Comparison of ENCODE assay signal across 13 cellular contexts in genomic region chr22:43829904-43830851, GRCh38. TPM values are rescaled to one million over a fixed set of nuclear protein-coding genes. Genes with fewer than 3 reads are reported as not detected.
DNase-seq lines count a peak whose midpoint lies in the region; ATAC-seq and TF ChIP-seq lines count a peak whose summit lies in the region.
"Had no signal": no experiment of that assay in that cellular context is flagged by ENCODE, and none has a peak within 500 bp of the region (broad histone marks: within the 10 kb centered on the region; RNA-seq: fewer than 3 reads in every experiment).

No MANE protein-coding gene starts in this region.

- H3K4me1 ChIP-seq in thyroid gland = peaks cover 0 to 12% of the 10 kb centered on the region in 2 donors
- no peaks in the 10 kb centered on the region for H3K4me1 ChIP-seq in mucosa of descending colon (ENCODE audit: low read depth)

- no peaks in the 10 kb centered on the region for H3K9me3 Mint-ChIP-seq in chondrocyte (ENCODE audit: low read depth)
- H3K9me3 Mint-ChIP-seq: HFFc6 had no signal

- no peaks in the 10 kb centered on the region for H3K27me3 ChIP-seq in thyroid gland
- H3K27me3 ChIP-seq in WERI-Rb-1 (ENCODE audit: insufficient read depth, low read depth, severe bottlenecking) = no peaks in the 10 kb centered on the region

- no peaks in the 10 kb centered on the region for H3K36me3 Mint-ChIP-seq in chondrocyte (ENCODE audit: low read depth)
- H3K36me3 Mint-ChIP-seq: activated naive CD8-positive, alpha-beta T cell had no signal

- ATAC-seq in mucosa of descending colon (no peak), HG03439 (IDR thresholded peaks at IDR 0.05; ENCODE audit: unreplicated experiment) (no peak)
- ATAC-seq: esophagus mucosa had no signal

- H3K27ac ChIP-seq in thyroid gland (no peak overlapping the region), WERI-Rb-1 (no peak overlapping the region)
- H3K27ac ChIP-seq: HL-60 had no signal

- WGBS in thyroid gland, 2 donors = 45 to 51% methylated on average over 22 to 23 of the region's 33 CpGs

- no peak for TF ChIP-seq POLR2A in thyroid gland (IDR thresholded peaks at IDR 0.05)

- no peak overlapping the region for H3K4me3 Mint-ChIP-seq in chondrocyte (ENCODE audit: unreplicated experiment)
- H3K4me3 Mint-ChIP-seq: activated naive CD8-positive, alpha-beta T cell; HFFc6 had no signal

- intact Hi-C loops in thyroid gland (cut with DNase I) (no loop called here), mucosa of descending colon (cut with DNase I, micrococcal nuclease) (no loop called here)

- H3K9me3 ChIP-seq in thyroid gland (no peaks in the 10 kb centered on the region), mucosa of descending colon (no peaks in the 10 kb centered on the region), WERI-Rb-1 (ENCODE audit: severe bottlenecking) (no peaks in the 10 kb centered on the region)

- no peaks in the 10 kb centered on the region for H3K27me3 Mint-ChIP-seq in chondrocyte (ENCODE audit: low read depth)

- no peak overlapping the region for H3K4me3 ChIP-seq in thyroid gland (replicated peaks in 1 of 3)
- no peak overlapping the region for H3K4me3 ChIP-seq in mucosa of descending colon
- H3K4me3 ChIP-seq in WERI-Rb-1 (ENCODE audit: low read depth, low read length) = no peak overlapping the region

- H3K27ac Mint-ChIP-seq in chondrocyte (ENCODE audit: unreplicated experiment) = peak overlapping the region; percentile 61
- H3K27ac Mint-ChIP-seq: activated naive CD8-positive, alpha-beta T cell; HFFc6 had no signal

- DNase-seq in NCI-H2196 (lab: John Stamatoyannopoulos, UW; ENCODE audit: unreplicated experiment) (peak; percentile 43), chondrocyte (ENCODE audit: low spot score) (peak; percentile 84), kidney tubule cell (ENCODE audit: low spot score) (peak; percentile 43), thyroid gland (peak; percentile 75 to 80), mucosa of descending colon (no peak), T1000 (lab: John Stamatoyannopoulos, UW) (no peak), WERI-Rb-1 (no peak)
- DNase-seq: HFFc6, NCI-H1417 treated with DMSO at 0.1 percent for 48 hours had no signal

- peaks cover 47% of the 10 kb centered on the region for H3K4me1 Mint-ChIP-seq in chondrocyte (ENCODE audit: low read depth)

- H3K36me3 ChIP-seq in thyroid gland (no peaks in the 10 kb centered on the region), mucosa of descending colon (ENCODE audit: low read depth) (no peaks in the 10 kb centered on the region), WERI-Rb-1 (peaks cover 80% of the 10 kb centered on the region)

- no peak for TF ChIP-seq CTCF in chondrocyte (IDR thresholded peaks at IDR 0.05)
- no peak for TF ChIP-seq CTCF in thyroid gland (IDR thresholded peaks at IDR 0.05)
- no peak for TF ChIP-seq CTCF in mucosa of descending colon (IDR thresholded peaks at IDR 0.05)
- TF ChIP-seq CTCF in WERI-Rb-1 (IDR thresholded peaks at IDR 0.05; ENCODE audit: low read depth, low read length) = no peak

RNA-seq across cellular contexts. Expression of gene EFCAB6, which starts 18.1 kb away (rescaled TPM):
- total RNA-seq in chondrocyte (0.49 to 1.5 TPM (median 1.1 TPM) in 3 replicates), thyroid gland (10 to 100 TPM; 10.9 to 26.1 (median 14.1) TPM), mucosa of descending colon (1 to 10 TPM; 1.1 to 1.8 (median 1.7) TPM)

RNA-seq across cellular contexts. Expression of gene SULT4A1, which starts 32.1 kb away (rescaled TPM):
- total RNA-seq in chondrocyte (0.68 to 3.3 TPM (median 2.9 TPM) in 3 replicates), thyroid gland (not detected), mucosa of descending colon (1 to 10 TPM in 1 of 3 donors, under 1 TPM in 1, not detected in 1; 0.34 to 4.1 TPM)
- total RNA-seq: esophagus mucosa, HFFc6 had no signal

Comparison
In these comparisons a context has a peak if more than half of its experiments do, and no peak if none do; other contexts are left out.
1. DNase-seq: peak in NCI-H2196 (single experiment), chondrocyte (single experiment), kidney tubule cell (single experiment) and thyroid gland (2 of 2); none in mucosa of descending colon (0 of 3), T1000 (single experiment) and WERI-Rb-1 (single experiment).